ENCODE assay signal across 13 cellular contexts in genomic region chr9:88749420-88749819, GRCh38.
DNase-seq lines count a peak whose midpoint lies in the region; ATAC-seq and TF ChIP-seq lines count a peak whose summit lies in the region.
"Had no signal": no experiment of that assay in that cellular context is flagged by ENCODE, and none has a peak within 500 bp of the region (broad histone marks: within the 10 kb centered on the region; RNA-seq: fewer than 3 reads in every experiment).

No MANE protein-coding gene starts in this region.

- peaks cover 2% of the 10 kb centered on the region for H3K9me3 ChIP-seq in A673 (ENCODE audit: low read depth, low read length, poor library complexity, severe bottlenecking)
- no peaks in the 10 kb centered on the region for H3K9me3 ChIP-seq in mesodermal cell (ENCODE audit: control insufficient read depth, low read length)
- H3K9me3 ChIP-seq: gastrocnemius medialis, SK-N-SH had no signal

- POLR2A ChIA-PET in A673 (lab: Charles Lee; ENCODE audit: low non-redundant PET), result no interaction called here

- 79 to 92% methylated on average over 2 of the region's 2 CpGs for WGBS in mesodermal cell (ENCODE audit: insufficient coverage in 2 of 2), 2 experiments

- CTCF ChIA-PET in A673 (lab: Charles Lee), result no interaction called here

- DNase-seq in A673 (ENCODE audit: low spot score) (no peak), M059J (ENCODE audit: low read depth) (peak; percentile 58), fibroblast of mammary gland (ENCODE audit: low read depth) (peak; percentile 86), NCI-H2171 treated with DMSO at 0.1 percent for 48 hours (lab: John Stamatoyannopoulos, UW) (no peak), NCI-H2107 (lab: John Stamatoyannopoulos, UW) (no peak)
- DNase-seq: activated CD8-positive, alpha-beta T cell treated with anti-CD3 and anti-CD28 coated beads for 36 hours; amygdala; immature natural killer cell; SK-N-SH had no signal

- intact Hi-C loops in A673 (cut with micrococcal nuclease; ENCODE audit: unreplicated experiment), result loop anchor here (10.0 kb wide), 2 partner anchors 155 to 245 kb away; partner anchors contain the start of gene S1PR3

- H3K36me3 ChIP-seq in A673 (ENCODE audit: insufficient read depth, low read length, poor library complexity, severe bottlenecking), result no peaks in the 10 kb centered on the region
- no peaks in the 10 kb centered on the region for H3K36me3 ChIP-seq in mesodermal cell (ENCODE audit: control insufficient read depth, insufficient read depth, low read length)
- H3K36me3 ChIP-seq: gastrocnemius medialis had no signal

- H3K4me3 ChIP-seq in A673 (ENCODE audit: low read depth, low read length, poor library complexity, severe bottlenecking) (no peak overlapping the region), fibroblast of mammary gland (ENCODE audit: control insufficient read depth, low read depth, low read length) (no peak overlapping the region), mesodermal cell (ENCODE audit: extremely low read depth, insufficient read depth, low read length, poor library complexity, severe bottlenecking) (no peak overlapping the region)
- H3K4me3 ChIP-seq: gastrocnemius medialis had no signal

- BruUV-seq in A673 (replicated peaks; lab: Mats Ljungman, UMichigan), result no TSS peak

- no peaks in the 10 kb centered on the region for H3K27me3 ChIP-seq in A673 (replicated peaks; ENCODE audit: insufficient read depth, low read depth, low read length, poor library complexity)
- H3K27me3 ChIP-seq: gastrocnemius medialis had no signal

- TF ChIP-seq CTCF in A673 (conservative IDR thresholded peaks at IDR 0.05; ENCODE audit: low read depth, low read length) (no peak), fibroblast of mammary gland (conservative IDR thresholded peaks at IDR 0.05; ENCODE audit: control insufficient read depth, insufficient read depth, low read depth, low read length) (no peak)

- H3K4me1 ChIP-seq in A673 (ENCODE audit: insufficient read depth, low read length, poor library complexity, severe bottlenecking) (peaks cover 61% of the 10 kb centered on the region), mesodermal cell (ENCODE audit: control insufficient read depth, insufficient read depth, low read length, poor library complexity, severe bottlenecking) (peaks cover 31% of the 10 kb centered on the region)

- H3K27ac ChIP-seq in A673 (ENCODE audit: low read depth, low read length, poor library complexity, severe bottlenecking), result peak overlapping the region; percentile 9
- H3K27ac ChIP-seq in mesodermal cell (ENCODE audit: low read depth, low read length, severe bottlenecking), result peak overlapping the region; percentile 42

- no peak for ATAC-seq in HG03045 (IDR thresholded peaks at IDR 0.05; ENCODE audit: unreplicated experiment)
- no peak for ATAC-seq in GM19324 (IDR thresholded peaks at IDR 0.05; ENCODE audit: low FRiP score, unreplicated experiment)
- ATAC-seq: activated CD8-positive, alpha-beta T cell treated with anti-CD3 and anti-CD28 coated beads for 36 hours had no signal

Comparison
In these comparisons a context has a peak if more than half of its experiments do, and no peak if none do; other contexts are left out.
1. DNase-seq: peak in M059J (single experiment) and fibroblast of mammary gland (single experiment); none in A673 (single experiment), NCI-H2171 treated with DMSO at 0.1 percent for 48 hours (single experiment) and NCI-H2107 (single experiment).